7 cellular contexts compared by ENCODE assay signal in genomic region chrX:136780738-136781137, GRCh38. TPM values are rescaled to one million over a fixed set of nuclear protein-coding genes. Genes with fewer than 3 reads are reported as not detected.
DNase-seq lines count a peak whose midpoint lies in the region; ATAC-seq and TF ChIP-seq lines count a peak whose summit lies in the region.

Gene ARHGEF6, minus strand, starts transcription at chrX:136780932. Its CDS starts 50 bp downstream, at chrX:136780882.

- H3K27ac ChIP-seq in body of pancreas = peak within 1 kb of the TSS in 1 of 4 donors; percentile 47

- H3K9me3 ChIP-seq in body of pancreas = no peaks in the 10 kb centered on the region

- no peak within 1 kb of the TSS for H3K4me3 ChIP-seq in body of pancreas

- intact Hi-C loops in body of pancreas (cut with DNase I) = no loop called here

- TF ChIP-seq POLR2A in body of pancreas (IDR thresholded peaks at IDR 0.05) = no peak

- peak; percentile 65 for ATAC-seq in GM18907 (IDR thresholded peaks at IDR 0.05; ENCODE audit: unreplicated experiment)
- no peak for ATAC-seq in body of pancreas

- peaks cover 4% of the 10 kb centered on the region for H3K4me1 ChIP-seq in body of pancreas

- WGBS in body of pancreas, 2 donors = 29 to 46% methylated on average over 10 of the region's 10 CpGs

- in situ Hi-C loops in KBM-7 (cut with MboI; ENCODE audit: low pct_unique_long_range_greater_than_20kb, low sequenced_read_pairs) = no loop called here

- no peak for TF ChIP-seq CTCF in body of pancreas (IDR thresholded peaks at IDR 0.05)

- H3K36me3 ChIP-seq in body of pancreas (replicated peaks in 1 of 2; ENCODE audit: insufficient read depth in 1 of 2, low read depth in 2 of 2) = no peaks in the 10 kb centered on the region

- DNase-seq in KBM-7 (peak; percentile 87), lung microvascular endothelial cell (ENCODE audit: low read depth in 2 of 2) (no peak), midbrain (lab: John Stamatoyannopoulos, UW) (no peak), body of pancreas (no peak)
- peak; percentile 21 for DNase-seq in activated effector memory CD4-positive, alpha-beta T cell treated with Interleukin-2 at 50 U/mL for 16 hours
- DNase-seq in stimulated activated naive CD4-positive, alpha-beta T cell treated with Interleukin-2 at 50 U/mL for 16 hours (lab: John Stamatoyannopoulos, UW) = no peak

- H3K27me3 ChIP-seq in body of pancreas = no peaks in the 10 kb centered on the region

RNA-seq across cellular contexts. Expression of gene ARHGEF6, which starts in this region (rescaled TPM):
- total RNA-seq in lung microvascular endothelial cell = 5.9 and 12.7 TPM in 2 replicates
- 1 to 10 TPM; 5.7 to 8.2 TPM for total RNA-seq in body of pancreas

Comparison
In these comparisons a context has a peak if more than half of its experiments do, and no peak if none do; other contexts are left out.
1. DNase-seq: peak in KBM-7 (single experiment) and activated effector memory CD4-positive, alpha-beta T cell treated with Interleukin-2 at 50 U/mL for 16 hours (single experiment); none in lung microvascular endothelial cell (0 of 2), stimulated activated naive CD4-positive, alpha-beta T cell treated with Interleukin-2 at 50 U/mL for 16 hours (single experiment), midbrain (single experiment) and body of pancreas (0 of 4).